In genomic region chr4:101527186-101527585, GRCh38 we compare ENCODE assay signal across 8 cellular contexts.
DNase-seq lines count a peak whose midpoint lies in the region; ATAC-seq and TF ChIP-seq lines count a peak whose summit lies in the region.

No MANE protein-coding gene starts in this region.

- no peak overlapping the region for H3K4me3 Mint-ChIP-seq in activated naive CD4-positive, alpha-beta T cell treated with anti-CD3 and anti-CD28 coated beads, Interleukin-2, amount 10 ng/mL, durations not matched to agents 7 days and 5 days

- H3K27me3 ChIP-seq in hepatocyte (no peaks in the 10 kb centered on the region), dorsolateral prefrontal cortex (no peaks in the 10 kb centered on the region)

- ATAC-seq in GM21381 (IDR thresholded peaks at IDR 0.05; ENCODE audit: unreplicated experiment): peak; percentile 99

- H3K4me1 Mint-ChIP-seq in activated naive CD4-positive, alpha-beta T cell treated with anti-CD3 and anti-CD28 coated beads, Interleukin-2, amount 10 ng/mL, durations not matched to agents 7 days and 5 days: peaks cover 10% of the 10 kb centered on the region

- H3K4me3 ChIP-seq in hepatocyte: no peak overlapping the region
- no peak overlapping the region for H3K4me3 ChIP-seq in dorsolateral prefrontal cortex

- 91% methylated on average over 2 of the region's 2 CpGs for WGBS in hepatocyte (ENCODE audit: low lambda C conversion rate, missing lambda C conversion rate)

- no peaks in the 10 kb centered on the region for H3K4me1 ChIP-seq in hepatocyte (ENCODE audit: insufficient read depth)

- CTCF ChIA-PET in activated naive CD4-positive, alpha-beta T cell treated with anti-CD3 and anti-CD28 coated beads, Interleukin-2, amount 10 ng/mL, durations not matched to agents 7 days and 5 days (lab: Charles Lee): no interaction called here

- peaks cover 7% of the 10 kb centered on the region for H3K27me3 Mint-ChIP-seq in activated naive CD4-positive, alpha-beta T cell treated with anti-CD3 and anti-CD28 coated beads, Interleukin-2, amount 10 ng/mL, durations not matched to agents 7 days and 5 days

- no peaks in the 10 kb centered on the region for H3K36me3 Mint-ChIP-seq in activated naive CD4-positive, alpha-beta T cell treated with anti-CD3 and anti-CD28 coated beads, Interleukin-2, amount 10 ng/mL, durations not matched to agents 7 days and 5 days

- no peak overlapping the region for H3K4me2 ChIP-seq in hepatocyte

- DNase-seq in HK-2 (ENCODE audit: unreplicated experiment): peak; percentile 2
- DNase-seq in activated naive CD4-positive, alpha-beta T cell treated with anti-CD3 and anti-CD28 coated beads, Interleukin-2, amount 10 ng/mL, durations not matched to agents 7 days and 5 days: peak; percentile 54
- DNase-seq in stimulated activated CD8-positive, alpha-beta memory T cell treated with anti-CD3 and anti-CD28 coated beads, Interleukin-2, amount 100 ng/mL, for 1 hour (ENCODE audit: low read depth in 2 of 2): peak; percentile 20 to 28
- no peak for DNase-seq in hepatocyte (ENCODE audit: low spot score)
- DNase-seq in dorsolateral prefrontal cortex: no peak
- no peak for DNase-seq in NCI-H524 (lab: John Stamatoyannopoulos, UW)
- DNase-seq in NCI-H2107 (lab: John Stamatoyannopoulos, UW): no peak

- H3K9me2 ChIP-seq in hepatocyte (replicated peaks; ENCODE audit: insufficient read depth): no peaks in the 10 kb centered on the region

- H3K27ac Mint-ChIP-seq in activated naive CD4-positive, alpha-beta T cell treated with anti-CD3 and anti-CD28 coated beads, Interleukin-2, amount 10 ng/mL, durations not matched to agents 7 days and 5 days: no peak overlapping the region

- no peaks in the 10 kb centered on the region for H3K36me3 ChIP-seq in hepatocyte (replicated peaks; ENCODE audit: insufficient read depth, low read depth)

- no peaks in the 10 kb centered on the region for H3K9me3 Mint-ChIP-seq in activated naive CD4-positive, alpha-beta T cell treated with anti-CD3 and anti-CD28 coated beads, Interleukin-2, amount 10 ng/mL, durations not matched to agents 7 days and 5 days

- H3K9me3 ChIP-seq in hepatocyte (ENCODE audit: low read depth): no peaks in the 10 kb centered on the region

- H3K79me2 ChIP-seq in hepatocyte: no peaks in the 10 kb centered on the region

- intact Hi-C loops in dorsolateral prefrontal cortex (cut with DNase I): no loop called here

- no peak overlapping the region for H3K27ac ChIP-seq in hepatocyte
- H3K27ac ChIP-seq in dorsolateral prefrontal cortex: no peak overlapping the region

- H2AFZ ChIP-seq in hepatocyte: no peak overlapping the region

- no peak for TF ChIP-seq CTCF in hepatocyte (IDR thresholded peaks at IDR 0.05; ENCODE audit: poor library complexity)
- no peak for TF ChIP-seq CTCF in dorsolateral prefrontal cortex (IDR thresholded peaks at IDR 0.05 in 54 of 56, conservative IDR thresholded peaks at IDR 0.05 in 2 of 56; ENCODE audit: low read depth in 1 of 56, partially characterized antibody in 56 of 56)

- H4K20me1 ChIP-seq in hepatocyte (ENCODE audit: insufficient read depth, poor library complexity, severe bottlenecking): no peaks in the 10 kb centered on the region

Comparison
In these comparisons a context has a peak if more than half of its experiments do, and no peak if none do; other contexts are left out.
1. DNase-seq: peak in HK-2 (single experiment), activated naive CD4-positive, alpha-beta T cell treated with anti-CD3 and anti-CD28 coated beads, Interleukin-2, amount 10 ng/mL, durations not matched to agents 7 days and 5 days (single experiment) and stimulated activated CD8-positive, alpha-beta memory T cell treated with anti-CD3 and anti-CD28 coated beads, Interleukin-2, amount 100 ng/mL, for 1 hour (2 of 2); none in hepatocyte (single experiment), dorsolateral prefrontal cortex (0 of 10), NCI-H524 (0 of 2) and NCI-H2107 (single experiment).